Comparison of ENCODE assay signal across 8 cellular contexts in genomic region chr13:45718063-45718462, GRCh38. TPM values are rescaled to one million over a fixed set of nuclear protein-coding genes. Genes with fewer than 3 reads are reported as not detected.
A peak's percentile ranks its signal among the peaks of the same experiment; 100 is the strongest.
DNase-seq lines count a peak whose midpoint lies in the region; ATAC-seq, FAIRE-seq and TF ChIP-seq lines count a peak whose summit lies in the region.

No MANE protein-coding gene starts in this region.

- H2AFZ ChIP-seq in Loucy (ENCODE audit: low read length) (peak overlapping the region; percentile 31; the same call in 1 of the 2 replicates), GM12878 (ENCODE audit: control insufficient read depth, low read depth, low read length) (peak overlapping the region; percentile 29)

- in situ Hi-C loops in GM12878 (cut with MboI) = loop anchor here (5.0 kb wide), 1 partner anchor 96 kb away; no protein-coding TSS in a partner anchor

- TF ChIP-seq RAD21 in GM12878 (IDR thresholded peaks at IDR 0.05; ENCODE audit: insufficient read depth, low read depth, low read length) = peak; percentile 95

- no peaks in the 10 kb centered on the region for H3K27me3 ChIP-seq in breast epithelium
- H3K27me3 ChIP-seq in Loucy (ENCODE audit: insufficient read depth, low read length, poor library complexity, severe bottlenecking) = no peaks in the 10 kb centered on the region
- no peaks in the 10 kb centered on the region for H3K27me3 ChIP-seq in GM12878 (replicated peaks in 1 of 2; ENCODE audit: control insufficient read depth in 2 of 2, insufficient read depth in 2 of 2, low read length in 1 of 2)
- no peaks in the 10 kb centered on the region for H3K27me3 ChIP-seq in pancreas

- H3K4me2 ChIP-seq in Loucy (ENCODE audit: low read depth, low read length, poor library complexity, severe bottlenecking) (no peak overlapping the region), GM12878 (ENCODE audit: control insufficient read depth, insufficient read depth) (no peak overlapping the region)

- H3K36me3 ChIP-seq in breast epithelium = no peaks in the 10 kb centered on the region
- H3K36me3 ChIP-seq in Loucy (ENCODE audit: insufficient read depth, low read length) = no peaks in the 10 kb centered on the region
- no peaks in the 10 kb centered on the region for H3K36me3 ChIP-seq in GM12878 (ENCODE audit: control insufficient read depth in 2 of 2, insufficient read depth in 2 of 2, low read length in 1 of 2)
- H3K36me3 ChIP-seq in pancreas = no peaks in the 10 kb centered on the region

- RAD21 ChIA-PET in GM12878 (lab: Charles Lee; ENCODE audit: unreplicated experiment) = interaction anchor here (1.1 to 8.5 kb wide), 7 partner anchors 13 to 211 kb away, joined by 3 to 108 read pairs (median 5); partner anchors contain the start of gene CBY2

- peak; percentile 49 for DNase-seq in MCF 10A (ENCODE audit: unreplicated experiment)
- DNase-seq in breast epithelium (ENCODE audit: low spot score in 2 of 2) = no peak
- DNase-seq in GM12878 (ENCODE audit: low read depth, low spot score) = no peak
- no peak for DNase-seq in pancreas
- no peak for DNase-seq in sciatic nerve (ENCODE audit: low spot score)
- DNase-seq in stimulated activated CD4-positive, alpha-beta T cell treated with anti-CD3 and anti-CD28 coated beads, Interleukin-4, amount 100 ng/mL, for 4 hours = no peak
- DNase-seq in central memory CD4-positive, alpha-beta T cell = no peak

- no peak overlapping the region for H3K4me3 Mint-ChIP-seq in MCF 10A (ENCODE audit: unreplicated experiment)

- H3K4me3 ChIP-seq in breast epithelium (no peak overlapping the region), Loucy (ENCODE audit: low read length, poor library complexity, severe bottlenecking) (no peak overlapping the region), GM12878 (no peak overlapping the region), pancreas (no peak overlapping the region)

- H3K4me1 Mint-ChIP-seq in MCF 10A (ENCODE audit: insufficient read depth, unreplicated experiment) = no peaks in the 10 kb centered on the region

- BruUV-seq in MCF 10A (replicated peaks; lab: Mats Ljungman, UMichigan) = no TSS peak
- no TSS peak for BruUV-seq in GM12878 (replicated peaks; lab: Mats Ljungman, UMichigan)

- no peaks in the 10 kb centered on the region for H3K9me3 Mint-ChIP-seq in MCF 10A (ENCODE audit: unreplicated experiment)

- H3K9me3 ChIP-seq in breast epithelium (no peaks in the 10 kb centered on the region), Loucy (ENCODE audit: insufficient read depth, low read depth, low read length) (no peaks in the 10 kb centered on the region), GM12878 (replicated peaks; ENCODE audit: control insufficient read depth, insufficient read depth, low read length) (no peaks in the 10 kb centered on the region; the same call in 2 of the 3 replicates), pancreas (no peaks in the 10 kb centered on the region)

- FAIRE-seq in GM12878 (lab: Jason Lieb, UNC) (peak; percentile 90), pancreas (lab: Jason Lieb, UNC) (no peak)

- H3K79me2 ChIP-seq in Loucy (ENCODE audit: insufficient read depth, low read length) = no peaks in the 10 kb centered on the region
- H3K79me2 ChIP-seq in GM12878 (ENCODE audit: control insufficient read depth, insufficient read depth, low read length) = no peaks in the 10 kb centered on the region

- no peak for TF ChIP-seq EP300 in GM12878 (IDR thresholded peaks at IDR 0.05; ENCODE audit: borderline replicate concordance in 1 of 2, control insufficient read depth in 1 of 2, low read depth in 2 of 2, low read length in 2 of 2)

- TF ChIP-seq POLR2A in breast epithelium (IDR thresholded peaks at IDR 0.05) = no peak
- no peak for TF ChIP-seq POLR2A in GM12878 (IDR thresholded peaks at IDR 0.05; ENCODE audit: low read depth, low read length)

- no peaks in the 10 kb centered on the region for H3K9me2 ChIP-seq in Loucy (replicated peaks; ENCODE audit: low read depth, low read length)

- no peak overlapping the region for H3K27ac Mint-ChIP-seq in MCF 10A (ENCODE audit: low read depth, unreplicated experiment)

- SMC1A ChIA-PET in GM12878 (lab: Charles Lee; ENCODE audit: uncharacterized antibody, unreplicated experiment) = interaction anchor here (0.8 to 10.8 kb wide), 22 partner anchors 10 to 604 kb away, joined by 3 to 233 read pairs (median 4); partner anchors contain the start of gene CBY2

- CTCF ChIA-PET in MCF 10A (lab: Yijun Ruan, JAX) = interaction anchor here (0.6 to 1.4 kb wide), 6 partner anchors 8 to 206 kb away, joined by 3 to 7 read pairs (median 4); no protein-coding TSS in a partner anchor
- CTCF ChIA-PET in GM12878 (lab: Yijun Ruan, JAX) = interaction anchor here (0.6 to 18.9 kb wide), 29 partner anchors 11 to 301 kb away, joined by 3 to 361 read pairs (median 4); partner anchors contain the start of gene CBY2

- peaks cover 26% of the 10 kb centered on the region for H3K27me3 Mint-ChIP-seq in MCF 10A (ENCODE audit: insufficient read depth, unreplicated experiment)

- H3K9ac ChIP-seq in Loucy (ENCODE audit: low read depth, low read length, poor library complexity, severe bottlenecking) (no peak overlapping the region), GM12878 (ENCODE audit: control insufficient read depth, insufficient read depth, low read length) (no peak overlapping the region)

- H3K4me1 ChIP-seq in breast epithelium (no peaks in the 10 kb centered on the region), Loucy (ENCODE audit: insufficient read depth, low read length, poor library complexity, severe bottlenecking) (no peaks in the 10 kb centered on the region), GM12878 (ENCODE audit: control insufficient read depth, insufficient read depth, low read length) (no peaks in the 10 kb centered on the region), pancreas (peaks cover 10 to 12% (median 12%) of the 10 kb centered on the region in 3 donors)

- intact Hi-C loops in MCF 10A (cut with micrococcal nuclease) (loop anchor here (1.0 to 2.0 kb wide), 2 partner anchors 95 to 207 kb away; no protein-coding TSS in a partner anchor), breast epithelium (cut with DNase I; ENCODE audit: low total_unique reads) (no loop called here), GM12878 (cut with micrococcal nuclease; ENCODE audit: unreplicated experiment) (loop anchor here (1.0 to 2.0 kb wide), 2 partner anchors 95 to 207 kb away; no protein-coding TSS in a partner anchor), pancreas (cut with DNase I) (no loop called here), sciatic nerve (cut with DNase I) (no loop called here)

- H4K20me1 ChIP-seq in Loucy (ENCODE audit: insufficient read depth, low read length, poor library complexity, severe bottlenecking) (no peaks in the 10 kb centered on the region), GM12878 (ENCODE audit: control insufficient read depth, insufficient read depth) (no peaks in the 10 kb centered on the region)

- H3K27ac ChIP-seq in breast epithelium (no peak overlapping the region), GM12878 (ENCODE audit: control insufficient read depth, insufficient read depth) (peak overlapping the region; percentile 6; the same call in 1 of the 2 replicates), pancreas (no peak overlapping the region)

- H3K36me3 Mint-ChIP-seq in MCF 10A (ENCODE audit: insufficient read depth, unreplicated experiment) = no peaks in the 10 kb centered on the region

- 58% methylated on average over 5 of the region's 5 CpGs for WGBS in GM12878 (ENCODE audit: insufficient coverage, insufficient replicate concordance, low lambda C conversion rate, missing lambda C conversion rate)
- WGBS in pancreas, 2 donors = 66 to 70% methylated on average over 5 of the region's 5 CpGs

- peak; percentile 58 for TF ChIP-seq CTCF in MCF 10A (IDR thresholded peaks at IDR 0.05; ENCODE audit: unreplicated experiment)
- TF ChIP-seq CTCF in breast epithelium (IDR thresholded peaks at IDR 0.05) = no peak
- peak; percentile 84 for TF ChIP-seq CTCF in Loucy (conservative IDR thresholded peaks at IDR 0.05; ENCODE audit: low read length)
- TF ChIP-seq CTCF in GM12878 (IDR thresholded peaks at IDR 0.05 in 2 of 3, conservative IDR thresholded peaks at IDR 0.05 in 1 of 3; ENCODE audit: control insufficient read depth in 2 of 3, extremely low read depth in 1 of 3, insufficient read depth in 1 of 3, low read depth in 3 of 3, low read length in 3 of 3) = peak; percentile 76 to 81 (median 80)
- TF ChIP-seq CTCF in pancreas (IDR thresholded peaks at IDR 0.05) = peak in 2 of 4 donors; percentile 12 to 13

- ATAC-seq in GM12878 (peak; percentile 97), pancreas (peak in 3 of 4 donors; percentile 55 to 82 (median 77)), sciatic nerve (no peak)

- no peaks in the 10 kb centered on the region for H3F3A ChIP-seq in Loucy (ENCODE audit: low read depth)

- POLR2A ChIA-PET in MCF 10A (lab: Yijun Ruan, JAX) (interaction anchor here (0.7 kb wide), 1 partner anchor 369 kb away, joined by 3 read pairs; no protein-coding TSS in a partner anchor), GM12878 (lab: Charles Lee) (interaction anchor here (1.3 kb wide), 1 partner anchor 12 kb away, joined by 3 read pairs; no protein-coding TSS in a partner anchor)

RNA-seq across cellular contexts. Expression of gene CBY2, which starts 15.9 kb away (rescaled TPM):
- total RNA-seq in MCF 10A (2022) = not detected in 2 replicates
- total RNA-seq in breast epithelium = not detected
- not detected in 2 replicates for total RNA-seq in GM12878 (2013; cell fraction: nucleolus; rRNA removed)
- total RNA-seq in GM12878 (2014; rRNA removed) = not detected in 2 replicates
- total RNA-seq in GM12878 (2014; rRNA removed; fragmentation: Illumina TruSeq; extraction: Trizol) = 0.13 TPM in 1 of 2 replicates, not detected in the other
- 0.53 and 0.64 TPM in 2 replicates for total RNA-seq in GM12878 (2021)
- polyA plus RNA-seq in GM12878 (2011; ENCODE audit: low read depth) = not detected
- not detected in 2 replicates for polyA plus RNA-seq in GM12878 (2011; rRNA removed)
- 0.12 TPM in 1 of 2 replicates, not detected in the other for polyA plus RNA-seq in GM12878 (2011; cell fraction: cytosol; rRNA removed)
- polyA plus RNA-seq in GM12878 (2011; cell fraction: nucleus; rRNA removed) = 0.07 TPM in 1 of 2 replicates, not detected in the other
- polyA plus RNA-seq in GM12878 (2012) = not detected in 2 replicates
- polyA plus RNA-seq in GM12878 (2014; fragmentation: Illumina TruSeq; extraction: Trizol) = not detected in 2 replicates
- not detected for polyA plus RNA-seq in GM12878 (2014; fragmentation: Nextera tagmentation; extraction: Ambion mirVana)
- polyA plus RNA-seq in GM12878 (2014; rRNA removed) = not detected in 2 replicates
- under 1 TPM; 0.08 to 0.32 TPM for polyA plus RNA-seq in GM12878 (2016; fragmentation: Nextera tagmentation; extraction: Ambion mirVana)
- 0.29 and 0.36 TPM in 2 replicates for polyA minus RNA-seq in GM12878 (2011; rRNA and poly(A)+ RNA removed)
- not detected in 2 replicates for polyA minus RNA-seq in GM12878 (2011; cell fraction: cytosol; rRNA and poly(A)+ RNA removed)
- 0.24 and 1.1 TPM in 2 replicates for polyA minus RNA-seq in GM12878 (2011; cell fraction: nucleus; rRNA and poly(A)+ RNA removed)
- not detected for total RNA-seq in pancreas
- not detected for polyA plus RNA-seq in pancreas
- total RNA-seq in sciatic nerve = not detected

Comparison
In these comparisons a context has a peak if more than half of its experiments do, and no peak if none do; other contexts are left out.
1. CTCF ChIP-seq: peak in MCF 10A (single experiment), Loucy (single experiment) and GM12878 (3 of 3); none in breast epithelium (0 of 3).
2. intact Hi-C loops: an anchor here in MCF 10A (1.0 to 2.0 kb wide) and GM12878 (1.0 to 2.0 kb wide); none called in breast epithelium, pancreas and sciatic nerve.